ENCODE assay signal across 1 cellular context in the genomic region with DNA sequence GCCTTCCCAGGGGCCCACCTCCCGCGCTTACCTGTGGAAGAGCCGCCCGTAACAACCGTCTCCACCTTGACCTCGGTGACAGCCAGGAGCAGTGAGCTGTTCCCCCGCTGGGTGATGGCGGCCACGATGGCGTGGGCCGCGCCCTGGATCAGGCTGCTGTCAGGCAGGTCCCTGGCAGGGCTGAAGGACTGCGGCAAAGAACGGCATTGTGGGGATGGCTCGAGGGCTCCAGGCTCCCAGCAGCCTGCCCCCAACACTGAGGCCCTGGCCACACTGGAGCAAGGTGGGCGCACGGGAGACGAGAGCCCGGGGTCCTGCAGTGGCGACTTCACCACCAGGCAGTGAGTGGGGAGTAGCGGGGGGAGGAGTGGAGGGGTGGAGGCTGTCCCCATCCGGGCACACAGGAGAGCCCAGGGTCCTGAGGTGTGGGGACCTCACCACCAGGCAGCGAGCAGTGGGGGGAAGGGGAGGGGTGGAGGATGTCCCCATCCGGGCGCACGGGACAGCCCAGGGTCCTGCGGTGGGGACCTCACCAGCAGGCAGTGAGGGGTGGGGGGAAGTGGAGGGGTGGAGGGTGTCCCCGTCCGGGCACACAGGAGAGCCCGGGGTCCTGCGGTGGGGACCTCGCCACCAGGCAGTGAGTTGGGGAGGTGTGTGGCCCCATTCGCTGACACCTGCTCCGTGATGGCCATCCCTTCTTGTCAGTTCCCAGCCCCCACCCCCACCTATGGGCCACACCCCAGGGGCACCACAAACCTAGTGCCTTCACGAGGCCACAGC.
TF ChIP-seq lines count a peak whose summit lies in the region.

No MANE protein-coding gene starts in this region.

TF ChIP-seq in IMR-90, 13 proteins besides CTCF, POLR2A, EP300 and RAD21 (continued from another document):
- TF ChIP-seq, protein P1, sequence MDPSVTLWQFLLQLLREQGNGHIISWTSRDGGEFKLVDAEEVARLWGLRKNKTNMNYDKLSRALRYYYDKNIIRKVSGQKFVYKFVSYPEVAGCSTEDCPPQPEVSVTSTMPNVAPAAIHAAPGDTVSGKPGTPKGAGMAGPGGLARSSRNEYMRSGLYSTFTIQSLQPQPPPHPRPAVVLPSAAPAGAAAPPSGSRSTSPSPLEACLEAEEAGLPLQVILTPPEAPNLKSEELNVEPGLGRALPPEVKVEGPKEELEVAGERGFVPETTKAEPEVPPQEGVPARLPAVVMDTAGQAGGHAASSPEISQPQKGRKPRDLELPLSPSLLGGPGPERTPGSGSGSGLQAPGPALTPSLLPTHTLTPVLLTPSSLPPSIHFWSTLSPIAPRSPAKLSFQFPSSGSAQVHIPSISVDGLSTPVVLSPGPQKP (IDR thresholded peaks at IDR 0.05; ENCODE audit: borderline replicate concordance, low read depth, low read length): no peak
- no peak for TF ChIP-seq RCOR1 (IDR thresholded peaks at IDR 0.05; ENCODE audit: insufficient replicate concordance, low read length)
- TF ChIP-seq CEBPB (IDR thresholded peaks at IDR 0.05; ENCODE audit: low read depth, low read length): no peak
- TF ChIP-seq FOS (IDR thresholded peaks at IDR 0.05; ENCODE audit: low read depth, low read length): no peak
- TF ChIP-seq BHLHE40 (IDR thresholded peaks at IDR 0.05; ENCODE audit: low read depth, low read length): no peak
- TF ChIP-seq MAFK (IDR thresholded peaks at IDR 0.05; ENCODE audit: low read depth, low read length): no peak
- TF ChIP-seq, protein P2, sequence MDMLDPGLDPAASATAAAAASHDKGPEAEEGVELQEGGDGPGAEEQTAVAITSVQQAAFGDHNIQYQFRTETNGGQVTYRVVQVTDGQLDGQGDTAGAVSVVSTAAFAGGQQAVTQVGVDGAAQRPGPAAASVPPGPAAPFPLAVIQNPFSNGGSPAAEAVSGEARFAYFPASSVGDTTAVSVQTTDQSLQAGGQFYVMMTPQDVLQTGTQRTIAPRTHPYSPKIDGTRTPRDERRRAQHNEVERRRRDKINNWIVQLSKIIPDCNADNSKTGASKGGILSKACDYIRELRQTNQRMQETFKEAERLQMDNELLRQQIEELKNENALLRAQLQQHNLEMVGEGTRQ (IDR thresholded peaks at IDR 0.05; ENCODE audit: low read depth, low read length): no peak
- no peak for TF ChIP-seq MAZ (IDR thresholded peaks at IDR 0.05; ENCODE audit: borderline replicate concordance, low read depth, low read length)
- TF ChIP-seq SMC3 (IDR thresholded peaks at IDR 0.05; ENCODE audit: low read depth, low read length): no peak
